ENCODE assay signal across 1 cellular context in genomic region chr5:138926257-138926656, GRCh38.
TF ChIP-seq lines count a peak whose summit lies in the region.

No MANE protein-coding gene starts in this region.

TF ChIP-seq in GM12878, 131 proteins besides CTCF, POLR2A, EP300 and RAD21 (continued from another document):
- TF ChIP-seq, protein P1, sequence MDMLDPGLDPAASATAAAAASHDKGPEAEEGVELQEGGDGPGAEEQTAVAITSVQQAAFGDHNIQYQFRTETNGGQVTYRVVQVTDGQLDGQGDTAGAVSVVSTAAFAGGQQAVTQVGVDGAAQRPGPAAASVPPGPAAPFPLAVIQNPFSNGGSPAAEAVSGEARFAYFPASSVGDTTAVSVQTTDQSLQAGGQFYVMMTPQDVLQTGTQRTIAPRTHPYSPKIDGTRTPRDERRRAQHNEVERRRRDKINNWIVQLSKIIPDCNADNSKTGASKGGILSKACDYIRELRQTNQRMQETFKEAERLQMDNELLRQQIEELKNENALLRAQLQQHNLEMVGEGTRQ (IDR thresholded peaks at IDR 0.05; ENCODE audit: borderline replicate concordance, low read depth, low read length) = no peak
- no peak for TF ChIP-seq CEBPB (IDR thresholded peaks at IDR 0.05; ENCODE audit: borderline replicate concordance in 1 of 2, low read depth in 2 of 2, low read length in 2 of 2)
TF ChIP-seq in GM12878: peak in this region for 0.
